In genomic region chr20:25233016-25233772, GRCh38 we compare ENCODE assay signal across 8 cellular contexts. TPM values are rescaled to one million over a fixed set of nuclear protein-coding genes. Genes with fewer than 3 reads are reported as not detected.
DNase-seq lines count a peak whose midpoint lies in the region; ATAC-seq and TF ChIP-seq lines count a peak whose summit lies in the region.

No MANE protein-coding gene starts in this region.

- H3K4me3 ChIP-seq in HCT116 (replicated peaks in 1 of 2; ENCODE audit: low read depth in 1 of 2, low read length in 2 of 2): peak overlapping the region; percentile 7 to 33; a peak in 3 of 4 replicates
- no peak overlapping the region for H3K4me3 ChIP-seq in gastroesophageal sphincter
- H3K4me3 ChIP-seq in skeletal muscle cell (ENCODE audit: low read depth, low read length): no peak overlapping the region

- H3K4me2 ChIP-seq in HCT116 (ENCODE audit: low read length): peak overlapping the region; percentile 81

- RAD21 ChIA-PET in HCT116 (lab: Charles Lee; ENCODE audit: low non-redundant PET in 1 of 2, low total read pairs in 2 of 2, uncharacterized antibody in 2 of 2, unreplicated experiment in 2 of 2): no interaction called here

- CTCF ChIA-PET in HCT116 (lab: Charles Lee): interaction anchor here (1.2 kb wide), 1 partner anchor 14 kb away, joined by 5 read pairs; the partner anchor contains the start of gene PYGB

- no peaks in the 10 kb centered on the region for H4K20me1 ChIP-seq in HCT116 (ENCODE audit: insufficient read depth)

- POLR2A ChIA-PET in HCT116 (lab: Charles Lee): interaction anchor here (1.8 to 2.0 kb wide), 2 partner anchors 10 to 14 kb away, joined by 6 to 11 read pairs; partner anchors contain the start of gene PYGB

- TF ChIP-seq CTCF in HCT116 (IDR thresholded peaks at IDR 0.05 in 2 of 3, conservative IDR thresholded peaks at IDR 0.05 in 1 of 3; ENCODE audit: borderline replicate concordance in 1 of 3, insufficient read depth in 1 of 3, low read depth in 2 of 3, low read length in 2 of 3) (no peak), gastroesophageal sphincter (IDR thresholded peaks at IDR 0.05) (no peak)

- no peak for TF ChIP-seq RAD21 in HCT116 (IDR thresholded peaks at IDR 0.05; ENCODE audit: low read depth)

- peaks cover 38 to 57% of the 10 kb centered on the region in 2 experiments for H3K4me1 ChIP-seq in HCT116 (ENCODE audit: control insufficient read depth in 1 of 2, insufficient read depth in 2 of 2, low read length in 2 of 2)
- peaks cover 2 to 69% (median 41%) of the 10 kb centered on the region in 3 donors for H3K4me1 ChIP-seq in gastroesophageal sphincter

- peak overlapping the region; percentile 75 for H2AFZ ChIP-seq in HCT116 (ENCODE audit: low read depth, low read length, poor library complexity, severe bottlenecking)

- H3K9me2 ChIP-seq in HCT116 (ENCODE audit: insufficient read depth): no peaks in the 10 kb centered on the region

- intact Hi-C loops in HCT116 (cut with micrococcal nuclease): no loop called here

- TF ChIP-seq EP300 in gastroesophageal sphincter (IDR thresholded peaks at IDR 0.05): no peak

- ATAC-seq in HCT116: peak; percentile 55
- peak; percentile 21 for ATAC-seq in gastroesophageal sphincter

- H3K27ac ChIP-seq in HCT116 (ENCODE audit: low read depth, low read length): peak overlapping the region; percentile 12
- H3K27ac ChIP-seq in gastroesophageal sphincter: peak overlapping the region; percentile 16 to 89 (median 76)

- BruUV-seq in HCT116 (replicated peaks; lab: Mats Ljungman, UMichigan): TSS peak; percentile 19

- 48 to 100% methylated on average over 1 to 6 of the region's 10 CpGs for WGBS in gastroesophageal sphincter (ENCODE audit: low coverage in 1 of 2), 2 donors

- no peaks in the 10 kb centered on the region for H3K9me3 ChIP-seq in HCT116 (ENCODE audit: control insufficient read depth in 1 of 2, insufficient read depth in 1 of 2, low read depth in 1 of 2, low read length in 2 of 2)
- H3K9me3 ChIP-seq in gastroesophageal sphincter: no peaks in the 10 kb centered on the region

- DNase-seq in HCT116 (ENCODE audit: low read depth, low spot score) (no peak), SHP77 treated with DMSO at 0.1 percent for 48 hours (lab: John Stamatoyannopoulos, UW) (peak; percentile 81), skeletal muscle cell (ENCODE audit: low read depth) (peak; percentile 75), D341Med (ENCODE audit: low spot score) (no peak), mesenteric fat pad (ENCODE audit: low spot score) (no peak), MV-4-11 (lab: John Stamatoyannopoulos, UW) (no peak), NCI-H524 treated with DMSO at 0.1 percent for 48 hours (lab: John Stamatoyannopoulos, UW) (no peak)

- H3K79me2 ChIP-seq in HCT116 (ENCODE audit: insufficient read depth, low read length): no peaks in the 10 kb centered on the region

- peak overlapping the region; percentile 43 for H3K9ac ChIP-seq in HCT116 (ENCODE audit: low read length)

- TF ChIP-seq POLR2A in HCT116 (IDR thresholded peaks at IDR 0.05; ENCODE audit: borderline replicate concordance, extremely low read depth, insufficient read depth, insufficient read length) (no peak), gastroesophageal sphincter (IDR thresholded peaks at IDR 0.05) (no peak)

- H3K27me3 ChIP-seq in HCT116 (ENCODE audit: insufficient read depth, low read length) (no peaks in the 10 kb centered on the region), gastroesophageal sphincter (no peaks in the 10 kb centered on the region)

- no peaks in the 10 kb centered on the region for H3K36me3 ChIP-seq in HCT116 (ENCODE audit: control insufficient read depth in 1 of 2, insufficient read depth in 2 of 2, low read length in 2 of 2)
- no peaks in the 10 kb centered on the region for H3K36me3 ChIP-seq in gastroesophageal sphincter

TF ChIP-seq in HCT116, 20 proteins besides CTCF, POLR2A, EP300 and RAD21:
- TF ChIP-seq TCF7L2 (IDR thresholded peaks at IDR 0.05; ENCODE audit: borderline replicate concordance, extremely low read depth, insufficient read depth, insufficient read length): no peak
- TF ChIP-seq ZNF274 (IDR thresholded peaks at IDR 0.05; ENCODE audit: low read depth, low read length): no peak
- TF ChIP-seq ZBTB33 (IDR thresholded peaks at IDR 0.05; ENCODE audit: extremely low read depth, insufficient replicate concordance, low read length): no peak
- TF ChIP-seq EZH2 (IDR thresholded peaks at IDR 0.05): no peak
- peak; percentile 54; the same call in 1 of the 2 replicates for TF ChIP-seq POLR2AphosphoS5 (IDR thresholded peaks at IDR 0.05; ENCODE audit: low read depth, low read length)
- peak; percentile 24 for TF ChIP-seq YY1 (IDR thresholded peaks at IDR 0.05; ENCODE audit: extremely low read depth, insufficient replicate concordance, low read depth, low read length)
- no peak for TF ChIP-seq ATF3 (IDR thresholded peaks at IDR 0.05)
- no peak for TF ChIP-seq JUND (IDR thresholded peaks at IDR 0.05)
- TF ChIP-seq SP1 (IDR thresholded peaks at IDR 0.05; ENCODE audit: low read depth): peak; percentile 46; the same call in 1 of the 2 replicates

RNA-seq across cellular contexts. Expression of gene PYGB, which starts 14.7 kb away (rescaled TPM):
- 87.8 TPM for total RNA-seq in HCT116 (2021; ENCODE audit: unreplicated experiment)
- polyA plus RNA-seq in HCT116 (2012): 108 TPM in 2 replicates
- 100 to 1,000 TPM; 131 to 663 (median 337) TPM for total RNA-seq in gastroesophageal sphincter
- 121 TPM for total RNA-seq in mesenteric fat pad

RNA-seq across cellular contexts. Expression of gene ENTPD6, which starts 37.7 kb away (rescaled TPM):
- total RNA-seq in HCT116 (2021; ENCODE audit: unreplicated experiment) (89.2 TPM), gastroesophageal sphincter (10 to 100 TPM; 34.8 to 49.2 (median 43.9) TPM), mesenteric fat pad (54.3 TPM)
- polyA plus RNA-seq in HCT116 (2012): 85.5 and 101 TPM in 2 replicates

Comparison
In these comparisons a context has a peak if more than half of its experiments do, and no peak if none do; other contexts are left out.
1. DNase-seq: peak in SHP77 treated with DMSO at 0.1 percent for 48 hours (single experiment) and skeletal muscle cell (single experiment); none in HCT116 (single experiment), D341Med (single experiment), mesenteric fat pad (single experiment), MV-4-11 (single experiment) and NCI-H524 treated with DMSO at 0.1 percent for 48 hours (single experiment).
2. H3K4me3 ChIP-seq: peak in HCT116 (2 of 2); none in gastroesophageal sphincter (0 of 2) and skeletal muscle cell (single experiment).